ENCODE assay signal across 8 cellular contexts in genomic region chr1:40363721-40364120, GRCh38. TPM values are rescaled to one million over a fixed set of nuclear protein-coding genes. Genes with fewer than 3 reads are reported as not detected.
DNase-seq lines count a peak whose midpoint lies in the region; ATAC-seq lines count a peak whose summit lies in the region.

No MANE protein-coding gene starts in this region.

- peak overlapping the region in 4 of 10 donors; percentile 10 to 72 (median 61) for H3K27ac Mint-ChIP-seq in naive thymus-derived CD8-positive, alpha-beta T cell

- peaks cover 0 to 7% (median 0%) of the 10 kb centered on the region in 3 donors for H3K36me3 Mint-ChIP-seq in naive thymus-derived CD8-positive, alpha-beta T cell

- intact Hi-C loops in sciatic nerve (cut with DNase I) = no loop called here

- POLR2A ChIA-PET in naive thymus-derived CD8-positive, alpha-beta T cell (lab: Charles Lee) = interaction anchor here (0.6 kb wide), 1 partner anchor 178 kb away, joined by 3 read pairs; no protein-coding TSS in a partner anchor

- ATAC-seq in GM21723 (IDR thresholded peaks at IDR 0.05; ENCODE audit: unreplicated experiment) = peak; percentile 94
- peak; percentile 85 for ATAC-seq in HG03565 (IDR thresholded peaks at IDR 0.05; ENCODE audit: unreplicated experiment)
- ATAC-seq in naive thymus-derived CD8-positive, alpha-beta T cell = peak; percentile 77 to 80
- ATAC-seq in sciatic nerve = no peak

- H3K4me1 Mint-ChIP-seq in naive thymus-derived CD8-positive, alpha-beta T cell = peaks cover 8 to 16% (median 12%) of the 10 kb centered on the region in 4 donors

- no peak overlapping the region for H3K4me3 Mint-ChIP-seq in naive thymus-derived CD8-positive, alpha-beta T cell

- H3K27me3 Mint-ChIP-seq in naive thymus-derived CD8-positive, alpha-beta T cell = no peaks in the 10 kb centered on the region

- DNase-seq in NCI-H526 (lab: John Stamatoyannopoulos, UW) (peak; percentile 25 to 75), NCI-H526 treated with DMSO at 0.1 percent for 48 hours (lab: John Stamatoyannopoulos, UW) (no peak), sciatic nerve (ENCODE audit: low spot score) (no peak), NCI-H1436 (lab: John Stamatoyannopoulos, UW) (no peak), NOMO-1 treated with DMSO at 0.1 percent for 48 hours (lab: John Stamatoyannopoulos, UW; ENCODE audit: unreplicated experiment) (no peak)
- DNase-seq in naive thymus-derived CD8-positive, alpha-beta T cell = no peak

- H3K9me3 Mint-ChIP-seq in naive thymus-derived CD8-positive, alpha-beta T cell = peaks cover 0 to 11% (median 4%) of the 10 kb centered on the region in 9 donors

RNA-seq across cellular contexts. Expression of gene SMAP2, which starts 9.8 kb away (rescaled TPM):
- 100 to 1,000 TPM; 154 to 160 TPM for total RNA-seq in naive thymus-derived CD8-positive, alpha-beta T cell
- 100 to 1,000 TPM; 297 to 506 (median 298) TPM for polyA plus RNA-seq in naive thymus-derived CD8-positive, alpha-beta T cell
- total RNA-seq in sciatic nerve = 24.0 TPM

RNA-seq across cellular contexts. Expression of gene COL9A2, which starts 46.6 kb away (rescaled TPM):
- 1 to 10 TPM; 5.2 to 6.3 TPM for total RNA-seq in naive thymus-derived CD8-positive, alpha-beta T cell
- under 1 TPM; 0.73 to 0.83 (median 0.76) TPM for polyA plus RNA-seq in naive thymus-derived CD8-positive, alpha-beta T cell
- 3.9 TPM for total RNA-seq in sciatic nerve

Comparison
In these comparisons a context has a peak if more than half of its experiments do, and no peak if none do; other contexts are left out.
1. DNase-seq: peak in NCI-H526 (2 of 2); none in NCI-H526 treated with DMSO at 0.1 percent for 48 hours (single experiment), naive thymus-derived CD8-positive, alpha-beta T cell (0 of 10), sciatic nerve (single experiment), NCI-H1436 (single experiment) and NOMO-1 treated with DMSO at 0.1 percent for 48 hours (single experiment).